In the genomic region with DNA sequence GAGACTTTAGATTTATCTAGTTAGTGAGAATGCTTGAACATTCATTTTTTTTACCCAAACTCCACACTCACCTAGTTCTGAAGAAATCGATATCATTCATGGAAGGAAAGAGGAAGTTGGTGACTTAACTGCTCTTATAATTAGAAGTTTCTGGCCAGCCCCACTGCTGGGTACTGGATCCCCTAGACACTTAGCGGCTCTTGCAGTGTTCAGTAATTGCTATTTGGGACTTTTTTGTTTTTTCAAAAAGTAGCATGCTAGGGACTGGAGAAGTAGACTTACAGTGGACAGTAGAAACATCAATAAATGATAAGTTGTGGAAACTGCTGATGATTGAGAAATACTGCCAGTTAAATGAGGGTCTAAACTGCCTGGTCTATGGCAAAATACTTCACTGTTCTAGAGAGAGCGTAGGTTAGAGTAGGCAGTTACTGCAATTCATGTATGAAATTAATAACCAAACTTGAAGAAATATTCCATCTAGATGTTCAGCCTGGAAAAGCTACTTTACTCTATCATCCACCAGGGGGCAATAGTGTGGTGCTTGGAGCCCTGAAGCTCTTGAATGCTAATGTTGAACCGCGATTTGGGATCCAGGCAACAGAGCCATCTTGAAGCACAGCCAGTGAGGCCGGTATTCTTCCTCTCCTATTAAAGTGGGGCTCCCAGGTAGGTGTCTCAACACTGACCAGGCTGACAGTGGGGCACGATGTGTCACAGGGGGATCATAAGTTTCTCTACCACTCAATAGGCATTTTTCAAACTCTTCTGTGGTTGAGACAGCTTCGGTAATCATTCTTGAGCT, we compare ENCODE assay signal across 8 cellular contexts.
A peak's percentile ranks its signal among the peaks of the same experiment; 100 is the strongest.
DNase-seq lines count a peak whose midpoint lies in the region; ATAC-seq and TF ChIP-seq lines count a peak whose summit lies in the region.

No MANE protein-coding gene starts in this region.

- H2AFZ ChIP-seq in ACC112 (ENCODE audit: low read length, unreplicated experiment) (peak overlapping the region; percentile 27), osteoblast (ENCODE audit: low read length) (peak overlapping the region; percentile 53)

- H3K4me3 ChIP-seq in ACC112 (ENCODE audit: low read depth, low read length) = no peak overlapping the region
- no peak overlapping the region for H3K4me3 ChIP-seq in osteoblast (ENCODE audit: insufficient read depth, low read length)

- ATAC-seq in HG02885 (IDR thresholded peaks at IDR 0.05; ENCODE audit: poor library complexity, unreplicated experiment) (peak; percentile 88), foreskin keratinocyte (peak; percentile 88)

- H3K4me1 ChIP-seq in ACC112 (ENCODE audit: control insufficient read depth, insufficient read depth, low read length, unreplicated experiment) = no peaks in the 10 kb centered on the region
- H3K4me1 ChIP-seq in foreskin keratinocyte = no peaks in the 10 kb centered on the region
- peaks cover 4% of the 10 kb centered on the region for H3K4me1 ChIP-seq in osteoblast (ENCODE audit: insufficient read depth, low read length)

- H3K27me3 ChIP-seq in ACC112 (ENCODE audit: insufficient read depth, low read length) (no peaks in the 10 kb centered on the region), foreskin keratinocyte (peaks cover 3% of the 10 kb centered on the region), osteoblast (ENCODE audit: insufficient read depth, low read length) (no peaks in the 10 kb centered on the region)

- no peak overlapping the region for H3K27ac ChIP-seq in ACC112 (ENCODE audit: low read depth, low read length)
- H3K27ac ChIP-seq in VCaP = no peak overlapping the region
- H3K27ac ChIP-seq in foreskin keratinocyte = no peak overlapping the region
- no peak overlapping the region for H3K27ac ChIP-seq in osteoblast (ENCODE audit: low read depth, low read length)

- H3K79me2 ChIP-seq in ACC112 (ENCODE audit: control insufficient read depth, insufficient read depth, low read length, unreplicated experiment) (no peaks in the 10 kb centered on the region), osteoblast (ENCODE audit: insufficient read depth, low read length) (no peaks in the 10 kb centered on the region)

- H3K9me3 ChIP-seq in osteoblast (ENCODE audit: low read depth, low read length) = no peaks in the 10 kb centered on the region

- DNase-seq in NCI-H1930 (lab: John Stamatoyannopoulos, UW) (peak; percentile 6 to 23), foreskin keratinocyte (peak; percentile 7 to 56), osteoblast (ENCODE audit: insufficient read length, low spot score, missing footprints) (no peak), T-helper 9 cell (no peak)

- H3K4me2 ChIP-seq in osteoblast (ENCODE audit: insufficient read depth, low read length) = peak overlapping the region; percentile 18

- H3K36me3 ChIP-seq in ACC112 (ENCODE audit: insufficient read depth, low read length) (no peaks in the 10 kb centered on the region), osteoblast (ENCODE audit: insufficient read depth, low read length) (no peaks in the 10 kb centered on the region)

- TF ChIP-seq CTCF in GM12873 (IDR thresholded peaks at IDR 0.05; ENCODE audit: insufficient read depth, low read depth, low read length, missing control alignments) = peak; percentile 83
- peak; percentile 80 for TF ChIP-seq CTCF in VCaP (conservative IDR thresholded peaks at IDR 0.05)
- peak; percentile 83 for TF ChIP-seq CTCF in foreskin keratinocyte (conservative IDR thresholded peaks at IDR 0.05)
- TF ChIP-seq CTCF in osteoblast (IDR thresholded peaks at IDR 0.05; ENCODE audit: extremely low read depth, low read depth, low read length) = peak; percentile 92

- H4K20me1 ChIP-seq in osteoblast (ENCODE audit: insufficient read depth, low read length) = no peaks in the 10 kb centered on the region

Comparison
In these comparisons a context has a peak if more than half of its experiments do, and no peak if none do; other contexts are left out.
1. DNase-seq: peak in NCI-H1930 (2 of 2) and foreskin keratinocyte (2 of 2); none in osteoblast (single experiment) and T-helper 9 cell (single experiment).
2. Peak in every context shown above with its lines, with median percentiles within 50 percentile points of each other: CTCF ChIP-seq.